In genomic region chr7:151877911-151878835, GRCh38 we compare ENCODE assay signal across 8 cellular contexts. TPM values are rescaled to one million over a fixed set of nuclear protein-coding genes. Genes with fewer than 3 reads are reported as not detected.
A peak's percentile ranks its signal among the peaks of the same experiment; 100 is the strongest.
DNase-seq lines count a peak whose midpoint lies in the region; ATAC-seq and TF ChIP-seq lines count a peak whose summit lies in the region.

No MANE protein-coding gene starts in this region.

- DNase-seq in activated naive CD4-positive, alpha-beta T cell treated with anti-CD3 and anti-CD28 coated beads for 36 hours: no peak
- DNase-seq in activated naive CD4-positive, alpha-beta T cell (lab: John Stamatoyannopoulos, UW): no peak
- DNase-seq in central memory CD8-positive, alpha-beta T cell (ENCODE audit: low spot score in 2 of 2): no peak
- DNase-seq in upper lobe of left lung: no peak
- no peak for DNase-seq in HK-2 (ENCODE audit: unreplicated experiment)
- DNase-seq in AML-193 (lab: John Stamatoyannopoulos, UW): no peak
- DNase-seq in RPMI8226: no peak

- ATAC-seq in central memory CD8-positive, alpha-beta T cell (replicated peaks; ENCODE audit: extremely low read depth, poor library complexity, severe bottlenecking): no peak
- no peak for ATAC-seq in upper lobe of left lung (ENCODE audit: low FRiP score in 2 of 2)

- no peak for TF ChIP-seq POLR2A in upper lobe of left lung (IDR thresholded peaks at IDR 0.05)

- H3K27me3 ChIP-seq in mucosa of stomach (ENCODE audit: control insufficient read depth, insufficient read depth, low read length): no peaks in the 10 kb centered on the region
- H3K27me3 ChIP-seq in upper lobe of left lung: peaks cover 0 to 6% (median 1%) of the 10 kb centered on the region in 4 donors

- H3K9ac ChIP-seq in mucosa of stomach (ENCODE audit: low read length): no peak overlapping the region

- CTCF ChIA-PET in activated naive CD4-positive, alpha-beta T cell treated with anti-CD3 and anti-CD28 coated beads for 36 hours (lab: Charles Lee): interaction anchor here (2.2 kb wide), 1 partner anchor 95 kb away, joined by 9 read pairs; no protein-coding TSS in a partner anchor

- H3K9me3 ChIP-seq in mucosa of stomach (ENCODE audit: control insufficient read depth, low read length) (no peaks in the 10 kb centered on the region), upper lobe of left lung (no peaks in the 10 kb centered on the region)

- H3K4me3 ChIP-seq in mucosa of stomach (ENCODE audit: low read length) (peak overlapping the region; percentile 25), upper lobe of left lung (peak overlapping the region; percentile 74 to 84 (median 80))

- no peaks in the 10 kb centered on the region for H3K36me3 Mint-ChIP-seq in activated naive CD4-positive, alpha-beta T cell treated with anti-CD3 and anti-CD28 coated beads for 36 hours (ENCODE audit: low read depth)
- peaks cover 18% of the 10 kb centered on the region for H3K36me3 Mint-ChIP-seq in central memory CD8-positive, alpha-beta T cell (ENCODE audit: insufficient read depth)

- intact Hi-C loops in activated naive CD4-positive, alpha-beta T cell treated with anti-CD3 and anti-CD28 coated beads for 36 hours (cut with micrococcal nuclease): loop anchor here (1.0 to 10.0 kb wide), 7 partner anchors 59 to 797 kb away; partner anchors contain the start of genes GALNT11 and XRCC2

- H3K9me3 Mint-ChIP-seq in activated naive CD4-positive, alpha-beta T cell treated with anti-CD3 and anti-CD28 coated beads for 36 hours: no peaks in the 10 kb centered on the region
- H3K9me3 Mint-ChIP-seq in central memory CD8-positive, alpha-beta T cell: no peaks in the 10 kb centered on the region

- H3K4me1 ChIP-seq in mucosa of stomach (ENCODE audit: control insufficient read depth, insufficient read depth, low read length): peaks cover 22% of the 10 kb centered on the region
- H3K4me1 ChIP-seq in upper lobe of left lung: peaks cover 17 to 42% (median 19%) of the 10 kb centered on the region in 4 donors

- H3K4me1 Mint-ChIP-seq in activated naive CD4-positive, alpha-beta T cell treated with anti-CD3 and anti-CD28 coated beads for 36 hours (ENCODE audit: low read depth): peaks cover 9% of the 10 kb centered on the region
- H3K4me1 Mint-ChIP-seq in central memory CD8-positive, alpha-beta T cell: peaks cover 14% of the 10 kb centered on the region

- TF ChIP-seq EP300 in upper lobe of left lung (IDR thresholded peaks at IDR 0.05): no peak

- TF ChIP-seq CTCF in upper lobe of left lung (IDR thresholded peaks at IDR 0.05): no peak

- H3K36me3 ChIP-seq in mucosa of stomach (ENCODE audit: control insufficient read depth, insufficient read depth, low read length): no peaks in the 10 kb centered on the region
- H3K36me3 ChIP-seq in upper lobe of left lung: no peaks in the 10 kb centered on the region

- H3K4me3 Mint-ChIP-seq in activated naive CD4-positive, alpha-beta T cell treated with anti-CD3 and anti-CD28 coated beads for 36 hours: peak overlapping the region; percentile 64
- H3K4me3 Mint-ChIP-seq in central memory CD8-positive, alpha-beta T cell: peak overlapping the region; percentile 98

- WGBS in upper lobe of left lung, 2 donors: 28 to 63% methylated on average over 6 to 26 of the region's 30 CpGs

- H3K27ac ChIP-seq in upper lobe of left lung: peak overlapping the region in 2 of 4 donors; percentile 93 to 96

- H3K27me3 Mint-ChIP-seq in activated naive CD4-positive, alpha-beta T cell treated with anti-CD3 and anti-CD28 coated beads for 36 hours (ENCODE audit: low read depth): no peaks in the 10 kb centered on the region
- H3K27me3 Mint-ChIP-seq in central memory CD8-positive, alpha-beta T cell: no peaks in the 10 kb centered on the region

- no peak overlapping the region for H3K27ac Mint-ChIP-seq in activated naive CD4-positive, alpha-beta T cell treated with anti-CD3 and anti-CD28 coated beads for 36 hours
- H3K27ac Mint-ChIP-seq in central memory CD8-positive, alpha-beta T cell (ENCODE audit: low read depth): peak overlapping the region; percentile 38

RNA-seq across cellular contexts. Expression of gene PRKAG2, which starts 1.3 kb away (rescaled TPM):
- total RNA-seq in activated naive CD4-positive, alpha-beta T cell treated with anti-CD3 and anti-CD28 coated beads for 36 hours: 10 to 100 TPM; 16.9 to 18.7 TPM
- total RNA-seq in upper lobe of left lung: 10 to 100 TPM; 20.6 to 68.1 (median 29.6) TPM
